13 cellular contexts compared by ENCODE assay signal in the genomic region with DNA sequence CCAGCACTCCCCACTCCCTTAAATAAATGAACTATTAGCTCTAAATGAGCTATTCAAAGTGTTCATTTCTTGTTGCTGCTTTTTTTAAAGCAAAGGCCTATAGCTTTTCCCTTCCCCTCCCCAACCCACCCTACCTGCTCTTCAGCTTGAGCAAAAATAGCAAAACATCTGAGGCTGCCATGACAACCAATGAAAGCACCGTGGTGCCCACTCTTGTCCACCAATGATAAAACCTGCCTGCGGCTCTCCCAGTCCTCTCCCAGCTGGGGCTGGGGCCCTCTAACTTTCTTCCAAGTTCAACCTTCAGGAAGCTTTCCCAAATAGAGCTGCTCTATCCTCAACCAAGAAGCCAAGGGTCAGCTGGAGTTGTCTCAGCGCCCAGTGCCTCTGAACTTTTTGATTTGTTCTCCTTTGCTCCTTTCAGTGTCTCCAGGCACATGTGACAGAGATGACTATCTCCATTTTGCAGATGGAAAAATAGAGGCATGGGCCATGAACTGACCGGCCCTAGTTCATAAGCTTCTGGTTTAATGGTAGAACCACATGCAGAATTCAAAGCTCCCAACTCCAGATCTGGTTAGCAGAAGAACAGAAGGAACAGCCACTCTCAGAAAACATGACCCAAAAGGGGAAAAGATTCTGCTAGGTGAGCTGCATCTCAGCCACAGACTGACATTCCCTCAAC. TPM values are rescaled to one million over a fixed set of nuclear protein-coding genes. Genes with fewer than 3 reads are reported as not detected.
DNase-seq lines count a peak whose midpoint lies in the region; ATAC-seq and TF ChIP-seq lines count a peak whose summit lies in the region.
"Had no signal": no experiment of that assay in that cellular context is flagged by ENCODE, and none has a peak within 500 bp of the region (broad histone marks: within the 10 kb centered on the region; RNA-seq: fewer than 3 reads in every experiment).

No MANE protein-coding gene starts in this region.

- H3K4me3 ChIP-seq in gastroesophageal sphincter = no peak overlapping the region
- H3K4me3 ChIP-seq: K562 had no signal

- no peaks in the 10 kb centered on the region for H3K36me3 ChIP-seq in gastroesophageal sphincter

- peak overlapping the region; percentile 76 for H3K27ac Mint-ChIP-seq in dendritic cell treated with granulocyte-macrophage colony-stimulating factor and Interleukin-4, amounts not matched to agents 40 ng/mL and 50 ng/mL, for 4 days
- H3K27ac Mint-ChIP-seq in nephron = peak overlapping the region in 2 of 3 experiments; percentile 51 to 83
- H3K27ac Mint-ChIP-seq: activated naive CD4-positive, alpha-beta T cell treated with anti-CD3 and anti-CD28 coated beads, Interleukin-2, amount 50 U/mL, for 24 hours had no signal

- peak overlapping the region; percentile 4 for H3K4me3 Mint-ChIP-seq in activated T-cell treated with anti-CD3 and anti-CD28 coated beads, Interleukin-2, amount 50 U/mL, for 4 hours
- no peak overlapping the region for H3K4me3 Mint-ChIP-seq in dendritic cell treated with granulocyte-macrophage colony-stimulating factor and Interleukin-4, amounts not matched to agents 40 ng/mL and 50 ng/mL, for 4 days
- H3K4me3 Mint-ChIP-seq in nephron = no peak overlapping the region
- H3K4me3 Mint-ChIP-seq: activated naive CD4-positive, alpha-beta T cell treated with anti-CD3 and anti-CD28 coated beads, Interleukin-2, amount 50 U/mL, for 24 hours had no signal

- no peaks in the 10 kb centered on the region for H3K9me3 ChIP-seq in gastroesophageal sphincter

- no peaks in the 10 kb centered on the region for H3K27me3 ChIP-seq in gastroesophageal sphincter
- H3K27me3 ChIP-seq: foreskin keratinocyte had no signal

- H3K36me3 Mint-ChIP-seq in activated T-cell treated with anti-CD3 and anti-CD28 coated beads, Interleukin-2, amount 50 U/mL, for 4 hours (ENCODE audit: insufficient read depth) = no peaks in the 10 kb centered on the region
- H3K36me3 Mint-ChIP-seq in dendritic cell treated with granulocyte-macrophage colony-stimulating factor and Interleukin-4, amounts not matched to agents 40 ng/mL and 50 ng/mL, for 4 days (ENCODE audit: low read depth) = peaks cover 36% of the 10 kb centered on the region
- no peaks in the 10 kb centered on the region for H3K36me3 Mint-ChIP-seq in nephron (ENCODE audit: low read depth)

- H3K4me1 ChIP-seq in gastroesophageal sphincter = peaks cover 0 to 20% (median 0%) of the 10 kb centered on the region in 3 donors
- H3K4me1 ChIP-seq: foreskin keratinocyte had no signal

- H3K9me3 Mint-ChIP-seq in activated T-cell treated with anti-CD3 and anti-CD28 coated beads, Interleukin-2, amount 50 U/mL, for 4 hours = no peaks in the 10 kb centered on the region
- no peaks in the 10 kb centered on the region for H3K9me3 Mint-ChIP-seq in dendritic cell treated with granulocyte-macrophage colony-stimulating factor and Interleukin-4, amounts not matched to agents 40 ng/mL and 50 ng/mL, for 4 days
- H3K9me3 Mint-ChIP-seq in nephron = no peaks in the 10 kb centered on the region
- H3K9me3 Mint-ChIP-seq: activated naive CD4-positive, alpha-beta T cell treated with anti-CD3 and anti-CD28 coated beads, Interleukin-2, amount 50 U/mL, for 24 hours had no signal

- no peak for TF ChIP-seq POLR2A in gastroesophageal sphincter (IDR thresholded peaks at IDR 0.05)

- DNase-seq in activated T-cell treated with anti-CD3 and anti-CD28 coated beads, Interleukin-2, amount 50 U/mL, for 4 hours = no peak
- DNase-seq in activated T-cell treated with anti-CD3 and anti-CD28 coated beads for 4 hours (no peak), anterior cingulate cortex (lab: John Stamatoyannopoulos, UW) (no peak), NCI-H1930 (lab: John Stamatoyannopoulos, UW) (no peak)
- DNase-seq in effector CD4-positive, alpha-beta T cell = no peak
- DNase-seq: foreskin keratinocyte, NCI-H446 treated with DMSO at 0.1 percent for 48 hours had no signal

- H3K27me3 Mint-ChIP-seq in activated T-cell treated with anti-CD3 and anti-CD28 coated beads, Interleukin-2, amount 50 U/mL, for 4 hours (ENCODE audit: low read depth) = no peaks in the 10 kb centered on the region
- no peaks in the 10 kb centered on the region for H3K27me3 Mint-ChIP-seq in dendritic cell treated with granulocyte-macrophage colony-stimulating factor and Interleukin-4, amounts not matched to agents 40 ng/mL and 50 ng/mL, for 4 days
- H3K27me3 Mint-ChIP-seq in nephron (ENCODE audit: low read depth) = no peaks in the 10 kb centered on the region
- H3K27me3 Mint-ChIP-seq: activated naive CD4-positive, alpha-beta T cell treated with anti-CD3 and anti-CD28 coated beads, Interleukin-2, amount 50 U/mL, for 24 hours had no signal

- TF ChIP-seq CTCF in nephron (IDR thresholded peaks at IDR 0.05; ENCODE audit: unreplicated experiment in 3 of 3) (no peak), gastroesophageal sphincter (IDR thresholded peaks at IDR 0.05) (no peak)

- H3K4me1 Mint-ChIP-seq in activated T-cell treated with anti-CD3 and anti-CD28 coated beads, Interleukin-2, amount 50 U/mL, for 4 hours (ENCODE audit: low read depth) = peaks cover 27% of the 10 kb centered on the region
- H3K4me1 Mint-ChIP-seq in dendritic cell treated with granulocyte-macrophage colony-stimulating factor and Interleukin-4, amounts not matched to agents 40 ng/mL and 50 ng/mL, for 4 days (ENCODE audit: low read depth) = peaks cover 71% of the 10 kb centered on the region
- peaks cover 14% of the 10 kb centered on the region for H3K4me1 Mint-ChIP-seq in nephron

- no peak for ATAC-seq in activated T-cell treated with anti-CD3 and anti-CD28 coated beads, Interleukin-2, amount 50 U/mL, for 4 hours
- ATAC-seq in gastroesophageal sphincter = no peak
- ATAC-seq: foreskin keratinocyte, K562, Panc1 had no signal

- intact Hi-C loops in dendritic cell treated with granulocyte-macrophage colony-stimulating factor and Interleukin-4, amounts not matched to agents 40 ng/mL and 50 ng/mL, for 4 days (cut with micrococcal nuclease) = no loop called here

- TF ChIP-seq EP300 in gastroesophageal sphincter (IDR thresholded peaks at IDR 0.05) = no peak

- WGBS in gastroesophageal sphincter (ENCODE audit: low coverage in 1 of 2), 2 donors = 94 to 100% methylated on average over 1 to 3 of the region's 4 CpGs

- H3K27ac ChIP-seq in gastroesophageal sphincter = peak overlapping the region in 2 of 4 donors; percentile 64 to 69
- H3K27ac ChIP-seq: foreskin keratinocyte had no signal

RNA-seq across cellular contexts. Expression of a gene that starts 47.7 kb away (rescaled TPM):
- 1 to 10 TPM; 3.2 to 6.9 (median 5.7) TPM for total RNA-seq in activated T-cell treated with anti-CD3 and anti-CD28 coated beads, Interleukin-2, amount 50 U/mL, for 4 hours
- 10 to 100 TPM in 1 of 4 donors, 1 to 10 TPM in 3; 3.1 to 15.5 (median 5.5) TPM for total RNA-seq in gastroesophageal sphincter
